In genomic region chr2:158456309-158457066, GRCh38 we compare ENCODE assay signal across 8 cellular contexts. TPM values are rescaled to one million over a fixed set of nuclear protein-coding genes. Genes with fewer than 3 reads are reported as not detected.
DNase-seq lines count a peak whose midpoint lies in the region; ATAC-seq and TF ChIP-seq lines count a peak whose summit lies in the region.

CCDC148 (minus strand) TSS chr2:158456753; CDS start chr2:158456439, 314 bp downstream.
A gene with protein sequence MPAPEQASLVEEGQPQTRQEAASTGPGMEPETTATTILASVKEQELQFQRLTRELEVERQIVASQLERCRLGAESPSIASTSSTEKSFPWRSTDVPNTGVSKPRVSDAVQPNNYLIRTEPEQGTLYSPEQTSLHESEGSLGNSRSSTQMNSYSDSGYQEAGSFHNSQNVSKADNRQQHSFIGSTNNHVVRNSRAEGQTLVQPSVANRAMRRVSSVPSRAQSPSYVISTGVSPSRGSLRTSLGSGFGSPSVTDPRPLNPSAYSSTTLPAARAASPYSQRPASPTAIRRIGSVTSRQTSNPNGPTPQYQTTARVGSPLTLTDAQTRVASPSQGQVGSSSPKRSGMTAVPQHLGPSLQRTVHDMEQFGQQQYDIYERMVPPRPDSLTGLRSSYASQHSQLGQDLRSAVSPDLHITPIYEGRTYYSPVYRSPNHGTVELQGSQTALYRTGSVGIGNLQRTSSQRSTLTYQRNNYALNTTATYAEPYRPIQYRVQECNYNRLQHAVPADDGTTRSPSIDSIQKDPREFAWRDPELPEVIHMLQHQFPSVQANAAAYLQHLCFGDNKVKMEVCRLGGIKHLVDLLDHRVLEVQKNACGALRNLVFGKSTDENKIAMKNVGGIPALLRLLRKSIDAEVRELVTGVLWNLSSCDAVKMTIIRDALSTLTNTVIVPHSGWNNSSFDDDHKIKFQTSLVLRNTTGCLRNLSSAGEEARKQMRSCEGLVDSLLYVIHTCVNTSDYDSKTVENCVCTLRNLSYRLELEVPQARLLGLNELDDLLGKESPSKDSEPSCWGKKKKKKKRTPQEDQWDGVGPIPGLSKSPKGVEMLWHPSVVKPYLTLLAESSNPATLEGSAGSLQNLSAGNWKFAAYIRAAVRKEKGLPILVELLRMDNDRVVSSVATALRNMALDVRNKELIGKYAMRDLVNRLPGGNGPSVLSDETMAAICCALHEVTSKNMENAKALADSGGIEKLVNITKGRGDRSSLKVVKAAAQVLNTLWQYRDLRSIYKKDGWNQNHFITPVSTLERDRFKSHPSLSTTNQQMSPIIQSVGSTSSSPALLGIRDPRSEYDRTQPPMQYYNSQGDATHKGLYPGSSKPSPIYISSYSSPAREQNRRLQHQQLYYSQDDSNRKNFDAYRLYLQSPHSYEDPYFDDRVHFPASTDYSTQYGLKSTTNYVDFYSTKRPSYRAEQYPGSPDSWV (plus strand): TSS chr2:158456952. CDS start chr2:158533185, 76,233 bp downstream.

- H3K27ac Mint-ChIP-seq in GM23338: peak within 1 kb of the TSS; percentile 92
- H3K27ac Mint-ChIP-seq in activated T-helper 2 cell treated with anti-CD3 and anti-CD28 coated beads, Interferon-gamma antibody, Interleukin-2, Interleukin-4, amounts not matched to agents 10 μg/mL and 5 μg/mL and 100 μg/mL, durations not matched to agents 14 hours and 24 hours and 36 hours: peak within 1 kb of the TSS; percentile 86
- peak within 1 kb of the TSS; percentile 42 to 94 (median 88) for H3K27ac Mint-ChIP-seq in naive thymus-derived CD8-positive, alpha-beta T cell
- H3K27ac Mint-ChIP-seq in stimulated activated memory B cell treated with anti-CD40 and anti-IgM and Interleukin-4, amounts not matched to agents 10 μg/mL and 1 μg/mL and 100 μg/mL, for 72 hours: peak within 1 kb of the TSS; percentile 47

- peaks cover 4% of the 10 kb centered on the region for H3F3A ChIP-seq in GM23338 (replicated peaks; ENCODE audit: low read depth)

- no peaks in the 10 kb centered on the region for H3K36me3 ChIP-seq in GM23338 (ENCODE audit: insufficient read depth)

- no peaks in the 10 kb centered on the region for H3K27me3 ChIP-seq in GM23338 (ENCODE audit: insufficient read depth)

- H3K9me2 ChIP-seq in GM23338 (ENCODE audit: insufficient read depth): no peaks in the 10 kb centered on the region

- peak within 1 kb of the TSS; percentile 94 for H3K27ac ChIP-seq in GM23338 (ENCODE audit: low read depth)

- POLR2A ChIA-PET in naive thymus-derived CD8-positive, alpha-beta T cell (lab: Charles Lee): interaction anchor here (0.7 to 1.6 kb wide), 2 partner anchors 17 to 20 kb away, joined by 5 read pairs; no protein-coding TSS in a partner anchor

- peak within 1 kb of the TSS; percentile 96 for H2AFZ ChIP-seq in GM23338

- H3K36me3 Mint-ChIP-seq in GM23338 (ENCODE audit: low read depth): peaks cover 3% of the 10 kb centered on the region; the same call in 1 of the 3 replicates
- no peaks in the 10 kb centered on the region for H3K36me3 Mint-ChIP-seq in activated T-helper 2 cell treated with anti-CD3 and anti-CD28 coated beads, Interferon-gamma antibody, Interleukin-2, Interleukin-4, amounts not matched to agents 10 μg/mL and 5 μg/mL and 100 μg/mL, durations not matched to agents 14 hours and 24 hours and 36 hours (ENCODE audit: low read depth)
- no peaks in the 10 kb centered on the region for H3K36me3 Mint-ChIP-seq in naive thymus-derived CD8-positive, alpha-beta T cell
- no peaks in the 10 kb centered on the region for H3K36me3 Mint-ChIP-seq in stimulated activated memory B cell treated with anti-CD40 and anti-IgM and Interleukin-4, amounts not matched to agents 10 μg/mL and 1 μg/mL and 100 μg/mL, for 72 hours

- H3K4me1 ChIP-seq in GM23338 (ENCODE audit: insufficient read depth): peaks cover 40% of the 10 kb centered on the region

- H3K9me3 Mint-ChIP-seq in GM23338: peaks cover 3% of the 10 kb centered on the region; the same call in 1 of the 3 replicates
- H3K9me3 Mint-ChIP-seq in activated T-helper 2 cell treated with anti-CD3 and anti-CD28 coated beads, Interferon-gamma antibody, Interleukin-2, Interleukin-4, amounts not matched to agents 10 μg/mL and 5 μg/mL and 100 μg/mL, durations not matched to agents 14 hours and 24 hours and 36 hours: no peaks in the 10 kb centered on the region
- no peaks in the 10 kb centered on the region for H3K9me3 Mint-ChIP-seq in naive thymus-derived CD8-positive, alpha-beta T cell
- no peaks in the 10 kb centered on the region for H3K9me3 Mint-ChIP-seq in stimulated activated memory B cell treated with anti-CD40 and anti-IgM and Interleukin-4, amounts not matched to agents 10 μg/mL and 1 μg/mL and 100 μg/mL, for 72 hours

- TF ChIP-seq CTCF in GM23338 (conservative IDR thresholded peaks at IDR 0.05; ENCODE audit: low read depth in 2 of 2) (peak in 1 of 2 experiments; percentile 33; a peak in 1 of 4 replicates), fibroblast of mammary gland (conservative IDR thresholded peaks at IDR 0.05; ENCODE audit: control insufficient read depth, insufficient read depth, low read depth, low read length) (peak; percentile 10)

- peaks cover 26% of the 10 kb centered on the region for H4K20me1 ChIP-seq in GM23338 (replicated peaks; ENCODE audit: insufficient read depth)

- ATAC-seq in GM23338: peak; percentile 79
- peak; percentile 86 to 91 for ATAC-seq in naive thymus-derived CD8-positive, alpha-beta T cell
- peak; percentile 99 for ATAC-seq in stimulated activated memory B cell treated with anti-CD40 and anti-IgM and Interleukin-4, amounts not matched to agents 10 μg/mL and 1 μg/mL and 100 μg/mL, for 72 hours

- H3K27me3 Mint-ChIP-seq in GM23338 (ENCODE audit: insufficient read depth, low read depth, poor library complexity): peaks cover 5% of the 10 kb centered on the region
- H3K27me3 Mint-ChIP-seq in activated T-helper 2 cell treated with anti-CD3 and anti-CD28 coated beads, Interferon-gamma antibody, Interleukin-2, Interleukin-4, amounts not matched to agents 10 μg/mL and 5 μg/mL and 100 μg/mL, durations not matched to agents 14 hours and 24 hours and 36 hours (ENCODE audit: low read depth): peaks cover 38% of the 10 kb centered on the region
- H3K27me3 Mint-ChIP-seq in naive thymus-derived CD8-positive, alpha-beta T cell: peaks cover 0 to 11% (median 0%) of the 10 kb centered on the region in 5 donors
- H3K27me3 Mint-ChIP-seq in stimulated activated memory B cell treated with anti-CD40 and anti-IgM and Interleukin-4, amounts not matched to agents 10 μg/mL and 1 μg/mL and 100 μg/mL, for 72 hours: peaks cover 23% of the 10 kb centered on the region

- H3K79me2 ChIP-seq in GM23338 (replicated peaks; ENCODE audit: insufficient read depth): peaks cover 33% of the 10 kb centered on the region

- peak within 1 kb of the TSS; percentile 93 for H3K4me3 Mint-ChIP-seq in GM23338
- peak within 1 kb of the TSS; percentile 94 for H3K4me3 Mint-ChIP-seq in activated T-helper 2 cell treated with anti-CD3 and anti-CD28 coated beads, Interferon-gamma antibody, Interleukin-2, Interleukin-4, amounts not matched to agents 10 μg/mL and 5 μg/mL and 100 μg/mL, durations not matched to agents 14 hours and 24 hours and 36 hours (ENCODE audit: low read depth)
- H3K4me3 Mint-ChIP-seq in naive thymus-derived CD8-positive, alpha-beta T cell: peak within 1 kb of the TSS; percentile 90 to 98 (median 95)
- peak within 1 kb of the TSS; percentile 95 for H3K4me3 Mint-ChIP-seq in stimulated activated memory B cell treated with anti-CD40 and anti-IgM and Interleukin-4, amounts not matched to agents 10 μg/mL and 1 μg/mL and 100 μg/mL, for 72 hours

- intact Hi-C loops in activated T-helper 2 cell treated with anti-CD3 and anti-CD28 coated beads, Interferon-gamma antibody, Interleukin-2, Interleukin-4, amounts not matched to agents 10 μg/mL and 5 μg/mL and 100 μg/mL, durations not matched to agents 14 hours and 24 hours and 36 hours (cut with micrococcal nuclease): loop anchor here (2.0 to 10.0 kb wide), 9 partner anchors 266 to 1256 kb away; partner anchors contain the start of genes ACVR1C, MARCHF7 and WDSUB1

- peak; percentile 96 for DNase-seq in Daoy (ENCODE audit: low read depth)
- peak; percentile 96 for DNase-seq in GM23338 (ENCODE audit: low spot score)
- peak; percentile 89 for DNase-seq in LHCN-M2 (ENCODE audit: low read depth)
- peak; percentile 93 for DNase-seq in RPMI7951 (ENCODE audit: low read depth)
- peak; percentile 83 for DNase-seq in activated T-helper 2 cell treated with anti-CD3 and anti-CD28 coated beads, Interferon-gamma antibody, Interleukin-2, Interleukin-4, amounts not matched to agents 10 μg/mL and 5 μg/mL and 100 μg/mL, durations not matched to agents 14 hours and 24 hours and 36 hours (ENCODE audit: low spot score)
- DNase-seq in fibroblast of mammary gland (ENCODE audit: low read depth): peak; percentile 84
- DNase-seq in naive thymus-derived CD8-positive, alpha-beta T cell: peak; percentile 77 to 96 (median 90)

- peak within 1 kb of the TSS; percentile 97 for H3K4me3 ChIP-seq in GM23338
- H3K4me3 ChIP-seq in fibroblast of mammary gland (ENCODE audit: control insufficient read depth, low read depth, low read length): peak within 1 kb of the TSS; percentile 81

- H3K4me1 Mint-ChIP-seq in GM23338: peaks cover 46% of the 10 kb centered on the region
- H3K4me1 Mint-ChIP-seq in activated T-helper 2 cell treated with anti-CD3 and anti-CD28 coated beads, Interferon-gamma antibody, Interleukin-2, Interleukin-4, amounts not matched to agents 10 μg/mL and 5 μg/mL and 100 μg/mL, durations not matched to agents 14 hours and 24 hours and 36 hours (ENCODE audit: low read depth): peaks cover 22% of the 10 kb centered on the region
- peaks cover 11 to 26% (median 17%) of the 10 kb centered on the region in 4 donors for H3K4me1 Mint-ChIP-seq in naive thymus-derived CD8-positive, alpha-beta T cell
- peaks cover 9% of the 10 kb centered on the region for H3K4me1 Mint-ChIP-seq in stimulated activated memory B cell treated with anti-CD40 and anti-IgM and Interleukin-4, amounts not matched to agents 10 μg/mL and 1 μg/mL and 100 μg/mL, for 72 hours

- peak within 1 kb of the TSS; percentile 90 for H3K4me2 ChIP-seq in GM23338

RNA-seq across cellular contexts. Expression of gene CCDC148, which starts in this region (rescaled TPM):
- 0.46 and 4.9 TPM in 2 replicates for total RNA-seq in Daoy (2014; rRNA removed; shearing (Covaris generic))
- total RNA-seq in GM23338 (2014; rRNA removed; shearing (Covaris generic)): 0.16 and 1.2 TPM in 2 replicates
- 1.3 and 1.8 TPM in 2 replicates for polyA plus RNA-seq in GM23338 (2016; fragmentation: Nextera tagmentation; extraction: Ambion mirVana)
- 0.26 and 0.29 TPM in 2 replicates for total RNA-seq in LHCN-M2 (2014; rRNA removed)
- 0.66 TPM for polyA plus RNA-seq in LHCN-M2 (2012)
- total RNA-seq in RPMI7951 (2014; rRNA removed; shearing (Covaris generic)): 1.4 TPM in 2 replicates
- not detected in 2 replicates for total RNA-seq in activated T-helper 2 cell treated with anti-CD3 and anti-CD28 coated beads, Interferon-gamma antibody, Interleukin-2, Interleukin-4, amounts not matched to agents 10 μg/mL and 5 μg/mL and 100 μg/mL, durations not matched to agents 14 hours and 24 hours and 36 hours
- total RNA-seq in naive thymus-derived CD8-positive, alpha-beta T cell: not detected
- polyA plus RNA-seq in naive thymus-derived CD8-positive, alpha-beta T cell: not detected

RNA-seq across cellular contexts. Expression of the second gene that starts in this region (rescaled TPM):
- total RNA-seq in Daoy (2014; rRNA removed; shearing (Covaris generic)): 27.6 and 31.8 TPM in 2 replicates
- 66.7 and 92.3 TPM in 2 replicates for total RNA-seq in GM23338 (2014; rRNA removed; shearing (Covaris generic))
- 34.6 and 35.7 TPM in 2 replicates for polyA plus RNA-seq in GM23338 (2016; fragmentation: Nextera tagmentation; extraction: Ambion mirVana)
- total RNA-seq in LHCN-M2 (2014; rRNA removed): 18.9 and 25.6 TPM in 2 replicates
- polyA plus RNA-seq in LHCN-M2 (2012): 34.9 TPM
- 33.0 and 33.5 TPM in 2 replicates for total RNA-seq in RPMI7951 (2014; rRNA removed; shearing (Covaris generic))
- 26.9 and 27.0 TPM in 2 replicates for total RNA-seq in activated T-helper 2 cell treated with anti-CD3 and anti-CD28 coated beads, Interferon-gamma antibody, Interleukin-2, Interleukin-4, amounts not matched to agents 10 μg/mL and 5 μg/mL and 100 μg/mL, durations not matched to agents 14 hours and 24 hours and 36 hours
- 10 to 100 TPM; 24.2 to 25.7 TPM for total RNA-seq in naive thymus-derived CD8-positive, alpha-beta T cell
- polyA plus RNA-seq in naive thymus-derived CD8-positive, alpha-beta T cell: 1 to 10 TPM in 2 of 3 donors, under 1 TPM in 1; 0.34 to 1.5 (median 1.2) TPM

Comparison
In these comparisons a context has a peak if more than half of its experiments do, and no peak if none do; other contexts are left out.
1. Peak in every context shown above with its lines: DNase-seq, ATAC-seq, H3K4me3 ChIP-seq and H3K27ac ChIP-seq.
2. RNA of the second gene that starts in this region (polyA plus RNA-seq): 34.6 to 35.7 TPM in GM23338; 0.34 to 1.5 TPM in naive thymus-derived CD8-positive, alpha-beta T cell; every median in the first group is over 10 times any median in the second.